ENCODE assay signal across 2 cellular contexts in the genomic region with DNA sequence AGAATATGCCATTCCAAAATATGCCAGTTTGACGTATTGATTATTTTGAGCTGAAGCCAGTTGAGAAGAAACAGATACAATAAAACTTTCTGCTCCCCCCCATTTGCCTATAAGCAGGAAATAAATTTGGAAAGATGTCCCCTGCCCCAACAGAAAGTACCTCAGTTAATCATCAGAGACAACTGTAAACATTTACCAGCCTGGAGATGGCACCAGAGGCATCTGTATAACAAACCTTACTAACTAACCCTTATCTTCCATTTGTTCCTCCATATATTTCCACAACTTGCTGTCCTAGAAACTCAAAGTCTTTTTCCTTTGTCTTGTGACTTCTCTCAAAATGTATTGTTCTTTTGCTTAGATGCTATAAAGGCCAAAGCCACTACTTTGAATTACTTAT.
TF ChIP-seq lines count a peak whose summit lies in the region.

No MANE protein-coding gene starts in this region.

TF ChIP-seq in GM23338, 12 proteins besides CTCF, POLR2A, EP300 and RAD21:
- TF ChIP-seq, protein P1, sequence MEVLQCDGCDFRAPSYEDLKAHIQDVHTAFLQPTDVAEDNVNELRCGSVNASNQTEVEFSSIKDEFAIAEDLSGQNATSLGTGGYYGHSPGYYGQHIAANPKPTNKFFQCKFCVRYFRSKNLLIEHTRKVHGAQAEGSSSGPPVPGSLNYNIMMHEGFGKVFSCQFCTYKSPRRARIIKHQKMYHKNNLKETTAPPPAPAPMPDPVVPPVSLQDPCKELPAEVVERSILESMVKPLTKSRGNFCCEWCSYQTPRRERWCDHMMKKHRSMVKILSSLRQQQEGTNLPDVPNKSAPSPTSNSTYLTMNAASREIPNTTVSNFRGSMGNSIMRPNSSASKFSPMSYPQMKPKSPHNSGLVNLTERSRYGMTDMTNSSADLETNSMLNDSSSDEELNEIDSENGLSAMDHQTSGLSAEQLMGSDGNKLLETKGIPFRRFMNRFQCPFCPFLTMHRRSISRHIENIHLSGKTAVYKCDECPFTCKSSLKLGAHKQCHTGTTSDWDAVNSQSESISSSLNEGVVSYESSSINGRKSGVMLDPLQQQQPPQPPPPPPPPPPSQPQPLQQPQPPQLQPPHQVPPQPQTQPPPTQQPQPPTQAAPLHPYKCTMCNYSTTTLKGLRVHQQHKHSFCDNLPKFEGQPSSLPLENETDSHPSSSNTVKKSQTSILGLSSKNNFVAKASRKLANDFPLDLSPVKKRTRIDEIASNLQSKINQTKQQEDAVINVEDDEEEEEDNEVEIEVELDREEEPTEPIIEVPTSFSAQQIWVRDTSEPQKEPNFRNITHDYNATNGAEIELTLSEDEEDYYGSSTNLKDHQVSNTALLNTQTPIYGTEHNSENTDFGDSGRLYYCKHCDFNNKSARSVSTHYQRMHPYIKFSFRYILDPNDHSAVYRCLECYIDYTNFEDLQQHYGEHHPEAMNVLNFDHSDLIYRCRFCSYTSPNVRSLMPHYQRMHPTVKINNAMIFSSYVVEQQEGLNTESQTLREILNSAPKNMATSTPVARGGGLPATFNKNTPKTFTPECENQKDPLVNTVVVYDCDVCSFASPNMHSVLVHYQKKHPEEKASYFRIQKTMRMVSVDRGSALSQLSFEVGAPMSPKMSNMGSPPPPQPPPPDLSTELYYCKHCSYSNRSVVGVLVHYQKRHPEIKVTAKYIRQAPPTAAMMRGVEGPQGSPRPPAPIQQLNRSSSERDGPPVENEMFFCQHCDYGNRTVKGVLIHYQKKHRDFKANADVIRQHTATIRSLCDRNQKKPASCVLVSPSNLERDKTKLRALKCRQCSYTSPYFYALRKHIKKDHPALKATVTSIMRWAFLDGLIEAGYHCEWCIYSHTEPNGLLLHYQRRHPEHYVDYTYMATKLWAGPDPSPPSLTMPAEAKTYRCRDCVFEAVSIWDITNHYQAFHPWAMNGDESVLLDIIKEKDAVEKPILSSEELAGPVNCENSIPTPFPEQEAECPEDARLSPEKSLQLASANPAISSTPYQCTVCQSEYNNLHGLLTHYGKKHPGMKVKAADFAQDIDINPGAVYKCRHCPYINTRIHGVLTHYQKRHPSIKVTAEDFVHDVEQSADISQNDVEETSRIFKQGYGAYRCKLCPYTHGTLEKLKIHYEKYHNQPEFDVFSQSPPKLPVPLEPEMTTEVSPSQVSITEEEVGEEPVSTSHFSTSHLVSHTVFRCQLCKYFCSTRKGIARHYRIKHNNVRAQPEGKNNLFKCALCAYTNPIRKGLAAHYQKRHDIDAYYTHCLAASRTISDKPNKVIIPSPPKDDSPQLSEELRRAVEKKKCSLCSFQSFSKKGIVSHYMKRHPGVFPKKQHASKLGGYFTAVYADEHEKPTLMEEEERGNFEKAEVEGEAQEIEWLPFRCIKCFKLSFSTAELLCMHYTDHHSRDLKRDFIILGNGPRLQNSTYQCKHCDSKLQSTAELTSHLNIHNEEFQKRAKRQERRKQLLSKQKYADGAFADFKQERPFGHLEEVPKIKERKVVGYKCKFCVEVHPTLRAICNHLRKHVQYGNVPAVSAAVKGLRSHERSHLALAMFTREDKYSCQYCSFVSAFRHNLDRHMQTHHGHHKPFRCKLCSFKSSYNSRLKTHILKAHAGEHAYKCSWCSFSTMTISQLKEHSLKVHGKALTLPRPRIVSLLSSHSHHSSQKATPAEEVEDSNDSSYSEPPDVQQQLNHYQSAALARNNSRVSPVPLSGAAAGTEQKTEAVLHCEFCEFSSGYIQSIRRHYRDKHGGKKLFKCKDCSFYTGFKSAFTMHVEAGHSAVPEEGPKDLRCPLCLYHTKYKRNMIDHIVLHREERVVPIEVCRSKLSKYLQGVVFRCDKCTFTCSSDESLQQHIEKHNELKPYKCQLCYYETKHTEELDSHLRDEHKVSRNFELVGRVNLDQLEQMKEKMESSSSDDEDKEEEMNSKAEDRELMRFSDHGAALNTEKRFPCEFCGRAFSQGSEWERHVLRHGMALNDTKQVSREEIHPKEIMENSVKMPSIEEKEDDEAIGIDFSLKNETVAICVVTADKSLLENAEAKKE (CRISPR knock-in tag; IDR thresholded peaks at IDR 0.05) = no peak

TF ChIP-seq in SK-N-SH, 30 proteins besides CTCF, POLR2A, EP300 and RAD21:
- no peak for TF ChIP-seq EZH2phosphoT487 (IDR thresholded peaks at IDR 0.05; ENCODE audit: borderline replicate concordance, low read depth)
- no peak for TF ChIP-seq GABPA (IDR thresholded peaks at IDR 0.05; ENCODE audit: low read depth)
- TF ChIP-seq, protein P2, sequence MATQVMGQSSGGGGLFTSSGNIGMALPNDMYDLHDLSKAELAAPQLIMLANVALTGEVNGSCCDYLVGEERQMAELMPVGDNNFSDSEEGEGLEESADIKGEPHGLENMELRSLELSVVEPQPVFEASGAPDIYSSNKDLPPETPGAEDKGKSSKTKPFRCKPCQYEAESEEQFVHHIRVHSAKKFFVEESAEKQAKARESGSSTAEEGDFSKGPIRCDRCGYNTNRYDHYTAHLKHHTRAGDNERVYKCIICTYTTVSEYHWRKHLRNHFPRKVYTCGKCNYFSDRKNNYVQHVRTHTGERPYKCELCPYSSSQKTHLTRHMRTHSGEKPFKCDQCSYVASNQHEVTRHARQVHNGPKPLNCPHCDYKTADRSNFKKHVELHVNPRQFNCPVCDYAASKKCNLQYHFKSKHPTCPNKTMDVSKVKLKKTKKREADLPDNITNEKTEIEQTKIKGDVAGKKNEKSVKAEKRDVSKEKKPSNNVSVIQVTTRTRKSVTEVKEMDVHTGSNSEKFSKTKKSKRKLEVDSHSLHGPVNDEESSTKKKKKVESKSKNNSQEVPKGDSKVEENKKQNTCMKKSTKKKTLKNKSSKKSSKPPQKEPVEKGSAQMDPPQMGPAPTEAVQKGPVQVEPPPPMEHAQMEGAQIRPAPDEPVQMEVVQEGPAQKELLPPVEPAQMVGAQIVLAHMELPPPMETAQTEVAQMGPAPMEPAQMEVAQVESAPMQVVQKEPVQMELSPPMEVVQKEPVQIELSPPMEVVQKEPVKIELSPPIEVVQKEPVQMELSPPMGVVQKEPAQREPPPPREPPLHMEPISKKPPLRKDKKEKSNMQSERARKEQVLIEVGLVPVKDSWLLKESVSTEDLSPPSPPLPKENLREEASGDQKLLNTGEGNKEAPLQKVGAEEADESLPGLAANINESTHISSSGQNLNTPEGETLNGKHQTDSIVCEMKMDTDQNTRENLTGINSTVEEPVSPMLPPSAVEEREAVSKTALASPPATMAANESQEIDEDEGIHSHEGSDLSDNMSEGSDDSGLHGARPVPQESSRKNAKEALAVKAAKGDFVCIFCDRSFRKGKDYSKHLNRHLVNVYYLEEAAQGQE (IDR thresholded peaks at IDR 0.05; ENCODE audit: low read depth, low read length) = no peak
- no peak for TF ChIP-seq NRF1 (IDR thresholded peaks at IDR 0.05; ENCODE audit: low read depth, low read length)
- TF ChIP-seq, protein P3, sequence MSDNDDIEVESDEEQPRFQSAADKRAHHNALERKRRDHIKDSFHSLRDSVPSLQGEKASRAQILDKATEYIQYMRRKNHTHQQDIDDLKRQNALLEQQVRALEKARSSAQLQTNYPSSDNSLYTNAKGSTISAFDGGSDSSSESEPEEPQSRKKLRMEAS (IDR thresholded peaks at IDR 0.05; ENCODE audit: low read depth) = no peak
- no peak for TF ChIP-seq FOXJ3 (CRISPR knock-in tag; IDR thresholded peaks at IDR 0.05)
- no peak for TF ChIP-seq YY1 (IDR thresholded peaks at IDR 0.05; ENCODE audit: low read depth)
